ENCODE assay signal across 8 cellular contexts in the genomic region with DNA sequence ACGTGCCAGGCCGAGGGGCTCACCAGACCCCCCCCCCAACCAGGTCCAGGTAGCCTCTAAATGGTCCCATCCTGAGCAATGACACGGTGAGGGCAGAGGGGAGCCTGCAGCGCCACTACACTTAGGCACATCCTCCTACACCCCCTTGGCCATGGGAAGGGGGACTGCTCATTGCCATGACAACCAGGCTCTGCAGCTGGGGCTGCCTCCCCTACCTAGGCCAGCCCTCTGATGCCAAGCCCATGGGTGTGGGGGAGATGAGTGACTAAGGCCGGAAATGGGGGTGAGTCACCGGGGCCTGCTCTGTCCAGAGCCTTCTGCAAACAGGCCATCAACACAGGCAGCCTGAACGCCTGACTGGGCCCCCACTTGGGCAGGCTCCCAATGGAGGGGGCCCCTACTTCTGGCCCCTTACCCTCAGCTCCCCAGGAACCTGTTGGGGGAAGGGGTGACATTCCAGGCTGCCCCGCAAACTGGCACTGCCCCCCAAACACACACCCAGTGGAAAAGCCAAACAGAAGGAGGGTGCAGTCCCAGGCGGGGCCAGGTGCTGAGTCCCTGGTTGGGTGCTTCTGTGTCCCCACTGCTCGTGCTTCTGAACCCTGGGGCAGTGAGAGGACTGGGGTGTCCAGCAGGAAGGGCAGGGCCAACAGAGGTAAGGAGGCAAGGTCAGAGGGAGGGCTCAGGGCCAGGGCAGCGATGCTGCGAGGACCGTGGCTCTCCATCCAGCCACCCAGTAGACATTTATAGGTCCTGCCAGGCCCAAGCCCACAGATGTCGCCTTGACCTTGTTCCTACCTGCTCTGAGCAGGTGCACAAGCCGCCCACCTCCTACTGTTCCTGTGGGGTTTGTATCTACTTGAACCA. TPM values are rescaled to one million over a fixed set of nuclear protein-coding genes. Genes with fewer than 3 reads are reported as not detected.
A peak's percentile ranks its signal among the peaks of the same experiment; 100 is the strongest.
DNase-seq lines count a peak whose midpoint lies in the region; ATAC-seq and TF ChIP-seq lines count a peak whose summit lies in the region.

No MANE protein-coding gene starts in this region.

- H3K9me3 Mint-ChIP-seq in effector memory CD8-positive, alpha-beta T cell = no peaks in the 10 kb centered on the region
- H3K9me3 Mint-ChIP-seq in natural killer cell treated with Interleukin-12 subunit alpha and Interleukin-12 subunit beta and Interleukin-15 and Interleukin-18, amount 100 ng/mL, for 72 hours = no peaks in the 10 kb centered on the region

- no peak overlapping the region for H3K27ac Mint-ChIP-seq in effector memory CD8-positive, alpha-beta T cell
- no peak overlapping the region for H3K27ac Mint-ChIP-seq in natural killer cell treated with Interleukin-12 subunit alpha and Interleukin-12 subunit beta and Interleukin-15 and Interleukin-18, amount 100 ng/mL, for 72 hours

- H3K4me1 Mint-ChIP-seq in effector memory CD8-positive, alpha-beta T cell (ENCODE audit: low read depth in 2 of 2) = peaks cover 0 to 6% of the 10 kb centered on the region in 2 donors
- no peaks in the 10 kb centered on the region for H3K4me1 Mint-ChIP-seq in natural killer cell treated with Interleukin-12 subunit alpha and Interleukin-12 subunit beta and Interleukin-15 and Interleukin-18, amount 100 ng/mL, for 72 hours (ENCODE audit: low read depth in 2 of 2)

- intact Hi-C loops in Panc1 (cut with micrococcal nuclease; ENCODE audit: unreplicated experiment) = no loop called here

- H3K4me3 ChIP-seq in Panc1 (ENCODE audit: low read depth in 2 of 2, low read length in 2 of 2) = no peak overlapping the region

- no peak for TF ChIP-seq CTCF in Panc1 (IDR thresholded peaks at IDR 0.05)

- BruUV-seq in Panc1 (replicated peaks; lab: Mats Ljungman, UMichigan) = no TSS peak

- CTCF ChIA-PET in Panc1 (lab: Charles Lee) = no interaction called here

- H3K27me3 ChIP-seq in Panc1 (ENCODE audit: control insufficient read depth, insufficient read depth, low read length) = no peaks in the 10 kb centered on the region

- DNase-seq in NCI-H2227 (lab: John Stamatoyannopoulos, UW; ENCODE audit: unreplicated experiment) = peak; percentile 55
- no peak for DNase-seq in NCI-H2227 treated with DMSO at 0.1 percent for 48 hours (lab: John Stamatoyannopoulos, UW)
- no peak for DNase-seq in Panc1 (ENCODE audit: low read depth, low spot score)
- DNase-seq in effector memory CD8-positive, alpha-beta T cell = no peak
- no peak for DNase-seq in natural killer cell treated with Interleukin-12 subunit alpha and Interleukin-12 subunit beta and Interleukin-15 and Interleukin-18, amount 100 ng/mL, for 72 hours (ENCODE audit: low spot score)
- no peak for DNase-seq in cerebellar cortex (ENCODE audit: low spot score)

- no peaks in the 10 kb centered on the region for H3K9me3 ChIP-seq in Panc1 (ENCODE audit: control insufficient read depth, insufficient read depth, low read depth, low read length)

- POLR2A ChIA-PET in Panc1 (lab: Charles Lee) = no interaction called here

- H3K4me3 Mint-ChIP-seq in effector memory CD8-positive, alpha-beta T cell = no peak overlapping the region
- H3K4me3 Mint-ChIP-seq in natural killer cell treated with Interleukin-12 subunit alpha and Interleukin-12 subunit beta and Interleukin-15 and Interleukin-18, amount 100 ng/mL, for 72 hours = no peak overlapping the region

- peaks cover 0 to 8% of the 10 kb centered on the region in 2 donors for H3K27me3 Mint-ChIP-seq in effector memory CD8-positive, alpha-beta T cell
- no peaks in the 10 kb centered on the region for H3K27me3 Mint-ChIP-seq in natural killer cell treated with Interleukin-12 subunit alpha and Interleukin-12 subunit beta and Interleukin-15 and Interleukin-18, amount 100 ng/mL, for 72 hours

- peak overlapping the region; percentile 69 for H3K27ac ChIP-seq in Panc1 (ENCODE audit: low read length)

- peak; percentile 90 for ATAC-seq in Panc1
- peak; percentile 71 for ATAC-seq in effector memory CD8-positive, alpha-beta T cell (replicated peaks)
- peak; percentile 75 to 85 for ATAC-seq in natural killer cell treated with Interleukin-12 subunit alpha and Interleukin-12 subunit beta and Interleukin-15 and Interleukin-18, amount 100 ng/mL, for 72 hours
- ATAC-seq in GM18502 (IDR thresholded peaks at IDR 0.05; ENCODE audit: poor library complexity, unreplicated experiment) = no peak
- ATAC-seq in GM21576 (IDR thresholded peaks at IDR 0.05; ENCODE audit: unreplicated experiment) = no peak

- H3K36me3 ChIP-seq in Panc1 (ENCODE audit: control insufficient read depth, insufficient read depth, low read length) = no peaks in the 10 kb centered on the region

- H3K4me1 ChIP-seq in Panc1 (ENCODE audit: control insufficient read depth, insufficient read depth, low read length) = peaks cover 56% of the 10 kb centered on the region

- no peaks in the 10 kb centered on the region for H3K36me3 Mint-ChIP-seq in effector memory CD8-positive, alpha-beta T cell (ENCODE audit: insufficient read depth)
- no peaks in the 10 kb centered on the region for H3K36me3 Mint-ChIP-seq in natural killer cell treated with Interleukin-12 subunit alpha and Interleukin-12 subunit beta and Interleukin-15 and Interleukin-18, amount 100 ng/mL, for 72 hours

- in situ Hi-C loops in Panc1 (cut with HindIII; ENCODE audit: low pct_unique_long_range_greater_than_20kb, low sequenced_read_pairs) = no loop called here

RNA-seq across cellular contexts. Expression of a gene that starts 8.2 kb away (rescaled TPM):
- 125 TPM for total RNA-seq in Panc1 (2021; ENCODE audit: unreplicated experiment)
- 158 TPM for polyA plus RNA-seq in Panc1 (2012; ENCODE audit: insufficient read length)
- total RNA-seq in natural killer cell treated with Interleukin-12 subunit alpha and Interleukin-12 subunit beta and Interleukin-15 and Interleukin-18, amount 100 ng/mL, for 72 hours = 1 to 10 TPM; 2.7 to 5.9 TPM

RNA-seq across cellular contexts. Expression of a gene that starts 11.3 kb away (rescaled TPM):
- total RNA-seq in Panc1 (2021; ENCODE audit: unreplicated experiment) = 7.7 TPM
- 10.3 TPM for polyA plus RNA-seq in Panc1 (2012; ENCODE audit: insufficient read length)
- total RNA-seq in natural killer cell treated with Interleukin-12 subunit alpha and Interleukin-12 subunit beta and Interleukin-15 and Interleukin-18, amount 100 ng/mL, for 72 hours = 10 to 100 TPM in 1 of 2 donors, 1 to 10 TPM in 1; 8.3 to 14.8 TPM

RNA-seq across cellular contexts. Expression of a gene that starts 24.1 kb away (rescaled TPM):
- total RNA-seq in Panc1 (2021; ENCODE audit: unreplicated experiment) = 59.1 TPM
- polyA plus RNA-seq in Panc1 (2012; ENCODE audit: insufficient read length) = 80.0 TPM
- total RNA-seq in natural killer cell treated with Interleukin-12 subunit alpha and Interleukin-12 subunit beta and Interleukin-15 and Interleukin-18, amount 100 ng/mL, for 72 hours = 10 to 100 TPM; 48.0 to 66.9 TPM

RNA-seq across cellular contexts. Expression of a gene that starts 37.5 kb away (rescaled TPM):
- 4.5 TPM for total RNA-seq in Panc1 (2021; ENCODE audit: unreplicated experiment)
- 10.5 TPM for polyA plus RNA-seq in Panc1 (2012; ENCODE audit: insufficient read length)
- 10 to 100 TPM in 1 of 2 donors, 1 to 10 TPM in 1; 6.1 to 10.7 TPM for total RNA-seq in natural killer cell treated with Interleukin-12 subunit alpha and Interleukin-12 subunit beta and Interleukin-15 and Interleukin-18, amount 100 ng/mL, for 72 hours

Comparison
In these comparisons a context has a peak if more than half of its experiments do, and no peak if none do; other contexts are left out.
1. ATAC-seq: peak in Panc1 (single experiment), effector memory CD8-positive, alpha-beta T cell (single experiment) and natural killer cell treated with Interleukin-12 subunit alpha and Interleukin-12 subunit beta and Interleukin-15 and Interleukin-18, amount 100 ng/mL, for 72 hours (2 of 2); none in GM18502 (single experiment) and GM21576 (single experiment).
2. RNA of a gene that starts 8.2 kb away (total RNA-seq): 125 TPM in Panc1 (single experiment); 2.7 to 5.9 TPM in natural killer cell treated with Interleukin-12 subunit alpha and Interleukin-12 subunit beta and Interleukin-15 and Interleukin-18, amount 100 ng/mL, for 72 hours; every median in the first group is over 10 times any median in the second.